Comparison of ENCODE assay signal across 1 cellular context in the genomic region with DNA sequence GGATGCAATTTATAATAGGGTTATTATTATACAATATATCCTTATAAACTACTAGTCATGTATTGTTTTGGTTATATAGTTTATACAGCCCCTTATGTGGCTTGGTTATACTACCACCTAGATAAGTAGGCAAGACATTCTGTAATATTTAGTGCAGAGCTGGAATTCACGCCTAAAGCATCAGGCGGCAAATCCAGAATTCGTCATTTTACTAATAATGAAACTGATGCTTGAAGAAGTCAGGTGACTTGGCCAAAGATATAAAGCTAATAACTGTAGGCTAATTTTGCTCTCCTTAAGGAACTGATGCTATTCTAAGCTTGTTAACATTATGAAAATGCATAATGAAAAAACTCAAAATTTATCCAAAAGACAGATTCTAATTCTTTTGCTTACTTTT.
A peak's percentile ranks its signal among the peaks of the same experiment; 100 is the strongest.
TF ChIP-seq lines count a peak whose summit lies in the region.

No MANE protein-coding gene starts in this region.

TF ChIP-seq in GM12878, 131 proteins besides CTCF, POLR2A, EP300 and RAD21:
- peak; percentile 29; the same call in 1 of the 2 replicates for TF ChIP-seq RAD51 (IDR thresholded peaks at IDR 0.05)
- TF ChIP-seq BHLHE40 (IDR thresholded peaks at IDR 0.05; ENCODE audit: borderline replicate concordance in 1 of 2, low read depth in 2 of 2, low read length in 1 of 2) = peak in 1 of 2 experiments; percentile 19; a peak in 1 of 4 replicates
- no peak for TF ChIP-seq MTA2 (IDR thresholded peaks at IDR 0.05; ENCODE audit: low read depth)
- TF ChIP-seq JUNB (IDR thresholded peaks at IDR 0.05) = peak; percentile 63
